ENCODE assay signal across 8 cellular contexts in the genomic region with DNA sequence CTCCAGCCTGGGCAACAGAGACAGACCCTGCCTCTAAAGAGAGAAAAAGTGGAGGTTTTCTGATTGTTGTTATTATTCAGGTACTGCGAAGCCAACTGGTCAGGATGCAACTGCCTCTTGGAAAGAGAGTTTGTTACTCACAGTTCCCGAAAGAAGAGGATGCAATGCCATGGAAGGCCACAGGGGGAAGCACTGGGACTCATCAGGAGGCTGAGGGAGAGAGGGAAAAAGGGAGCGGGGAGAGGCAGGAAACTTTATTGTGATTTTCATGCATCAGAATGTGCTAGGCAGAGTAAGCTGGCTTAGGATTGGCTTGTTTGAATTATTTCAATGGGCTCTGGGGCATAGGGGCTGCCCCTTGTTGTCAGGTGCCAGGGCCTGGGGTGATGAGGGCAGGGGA. TPM values are rescaled to one million over a fixed set of nuclear protein-coding genes. Genes with fewer than 3 reads are reported as not detected.
A peak's percentile ranks its signal among the peaks of the same experiment; 100 is the strongest.
DNase-seq lines count a peak whose midpoint lies in the region; ATAC-seq and TF ChIP-seq lines count a peak whose summit lies in the region.

No MANE protein-coding gene starts in this region.

- no peaks in the 10 kb centered on the region for H3K9me3 Mint-ChIP-seq in activated T-helper 17 cell treated with anti-CD3 and anti-CD28 coated beads, Interleukin-2, amount 50 U/mL, for 72 hours
- no peaks in the 10 kb centered on the region for H3K9me3 Mint-ChIP-seq in activated T-helper 1 cell treated with anti-CD3 and anti-CD28 coated beads, Interleukin-12 subunit alpha, Interleukin-12 subunit beta, Interleukin-2, Interleukin-4 antibody, amounts not matched to agents 30 ng/mL and 10 ng/mL and 1 ng/mL, durations not matched to agents 14 hours and 24 hours and 36 hours

- intact Hi-C loops in activated T-helper 1 cell treated with anti-CD3 and anti-CD28 coated beads, Interleukin-12 subunit alpha, Interleukin-12 subunit beta, Interleukin-2, Interleukin-4 antibody, amounts not matched to agents 30 ng/mL and 10 ng/mL and 1 ng/mL, durations not matched to agents 14 hours and 24 hours and 36 hours (cut with micrococcal nuclease) = no loop called here

- H3K27me3 Mint-ChIP-seq in activated T-helper 17 cell treated with anti-CD3 and anti-CD28 coated beads, Interleukin-2, amount 50 U/mL, for 72 hours = no peaks in the 10 kb centered on the region
- H3K27me3 Mint-ChIP-seq in activated T-helper 1 cell treated with anti-CD3 and anti-CD28 coated beads, Interleukin-12 subunit alpha, Interleukin-12 subunit beta, Interleukin-2, Interleukin-4 antibody, amounts not matched to agents 30 ng/mL and 10 ng/mL and 1 ng/mL, durations not matched to agents 14 hours and 24 hours and 36 hours (ENCODE audit: insufficient read depth) = no peaks in the 10 kb centered on the region

- DNase-seq in BJ (ENCODE audit: low read depth) = no peak
- DNase-seq in GM20000 (ENCODE audit: low spot score) = no peak
- DNase-seq in WERI-Rb-1 = peak; percentile 49
- DNase-seq in left lobe of liver (ENCODE audit: low spot score) = no peak
- DNase-seq in activated gamma-delta T cell treated with Interleukin-2 at 50 U/mL for 16 hours = no peak
- no peak for DNase-seq in activated T-helper 1 cell treated with anti-CD3 and anti-CD28 coated beads, Interleukin-12 subunit alpha, Interleukin-12 subunit beta, Interleukin-2, Interleukin-4 antibody, amounts not matched to agents 30 ng/mL and 10 ng/mL and 1 ng/mL, durations not matched to agents 14 hours and 24 hours and 36 hours (ENCODE audit: low spot score)

- peaks cover 19% of the 10 kb centered on the region for H3K36me3 ChIP-seq in BJ (ENCODE audit: control insufficient read depth, insufficient read depth, low read length)
- H3K36me3 ChIP-seq in WERI-Rb-1 = peaks cover 46% of the 10 kb centered on the region

- CTCF ChIA-PET in BJ (lab: Yijun Ruan, JAX) = interaction anchor here (1.1 kb wide), 2 partner anchors 12 to 16 kb away, joined by 4 to 5 read pairs; no protein-coding TSS in a partner anchor

- H3K9me3 ChIP-seq in WERI-Rb-1 (ENCODE audit: severe bottlenecking) = peaks cover 2% of the 10 kb centered on the region

- H3K27me3 ChIP-seq in BJ (ENCODE audit: control insufficient read depth, insufficient read depth, low read length) (no peaks in the 10 kb centered on the region), WERI-Rb-1 (ENCODE audit: insufficient read depth, low read depth, severe bottlenecking) (no peaks in the 10 kb centered on the region)

- H3K4me3 Mint-ChIP-seq in activated T-helper 17 cell treated with anti-CD3 and anti-CD28 coated beads, Interleukin-2, amount 50 U/mL, for 72 hours = no peak overlapping the region
- H3K4me3 Mint-ChIP-seq in activated T-helper 1 cell treated with anti-CD3 and anti-CD28 coated beads, Interleukin-12 subunit alpha, Interleukin-12 subunit beta, Interleukin-2, Interleukin-4 antibody, amounts not matched to agents 30 ng/mL and 10 ng/mL and 1 ng/mL, durations not matched to agents 14 hours and 24 hours and 36 hours = no peak overlapping the region

- no peak overlapping the region for H3K27ac ChIP-seq in WERI-Rb-1

- H3K36me3 Mint-ChIP-seq in activated T-helper 17 cell treated with anti-CD3 and anti-CD28 coated beads, Interleukin-2, amount 50 U/mL, for 72 hours (ENCODE audit: low read depth) = peaks cover 90% of the 10 kb centered on the region
- peaks cover 38% of the 10 kb centered on the region for H3K36me3 Mint-ChIP-seq in activated T-helper 1 cell treated with anti-CD3 and anti-CD28 coated beads, Interleukin-12 subunit alpha, Interleukin-12 subunit beta, Interleukin-2, Interleukin-4 antibody, amounts not matched to agents 30 ng/mL and 10 ng/mL and 1 ng/mL, durations not matched to agents 14 hours and 24 hours and 36 hours (ENCODE audit: low read depth)

- POLR2A ChIA-PET in BJ (lab: Charles Lee) = no interaction called here

- peaks cover 20% of the 10 kb centered on the region for H3K4me1 Mint-ChIP-seq in activated T-helper 17 cell treated with anti-CD3 and anti-CD28 coated beads, Interleukin-2, amount 50 U/mL, for 72 hours
- H3K4me1 Mint-ChIP-seq in activated T-helper 1 cell treated with anti-CD3 and anti-CD28 coated beads, Interleukin-12 subunit alpha, Interleukin-12 subunit beta, Interleukin-2, Interleukin-4 antibody, amounts not matched to agents 30 ng/mL and 10 ng/mL and 1 ng/mL, durations not matched to agents 14 hours and 24 hours and 36 hours (ENCODE audit: low read depth) = peaks cover 14% of the 10 kb centered on the region

- ATAC-seq in left lobe of liver = peak; percentile 62
- no peak for ATAC-seq in activated T-helper 17 cell treated with anti-CD3 and anti-CD28 coated beads, Interleukin-2, amount 50 U/mL, for 72 hours (replicated peaks)
- no peak for ATAC-seq in GM18907 (IDR thresholded peaks at IDR 0.05; ENCODE audit: unreplicated experiment)

- TF ChIP-seq CTCF in BJ (IDR thresholded peaks at IDR 0.05; ENCODE audit: insufficient read depth, low read depth, low read length) = peak; percentile 72
- TF ChIP-seq CTCF in GM20000 (IDR thresholded peaks at IDR 0.05; ENCODE audit: extremely low read depth, missing control alignments) = peak; percentile 56
- peak; percentile 64 for TF ChIP-seq CTCF in WERI-Rb-1 (IDR thresholded peaks at IDR 0.05; ENCODE audit: low read depth, low read length)

- no peak overlapping the region for H3K27ac Mint-ChIP-seq in activated T-helper 17 cell treated with anti-CD3 and anti-CD28 coated beads, Interleukin-2, amount 50 U/mL, for 72 hours
- H3K27ac Mint-ChIP-seq in activated T-helper 1 cell treated with anti-CD3 and anti-CD28 coated beads, Interleukin-12 subunit alpha, Interleukin-12 subunit beta, Interleukin-2, Interleukin-4 antibody, amounts not matched to agents 30 ng/mL and 10 ng/mL and 1 ng/mL, durations not matched to agents 14 hours and 24 hours and 36 hours = no peak overlapping the region

- H3K4me3 ChIP-seq in BJ (ENCODE audit: low read depth, low read length) = no peak overlapping the region
- H3K4me3 ChIP-seq in WERI-Rb-1 (ENCODE audit: low read depth, low read length) = no peak overlapping the region

RNA-seq across cellular contexts. Expression of gene MYO9B, which starts 27.6 kb away (rescaled TPM):
- polyA plus RNA-seq in BJ (2011; rRNA removed) = 26.5 and 40.8 TPM in 2 replicates
- 106 and 110 TPM in 2 replicates for polyA minus RNA-seq in BJ (2011; rRNA and poly(A)+ RNA removed)
- total RNA-seq in left lobe of liver = 28.9 TPM
- 100 to 1,000 TPM; 149 to 152 TPM for total RNA-seq in activated T-helper 17 cell treated with anti-CD3 and anti-CD28 coated beads, Interleukin-2, amount 50 U/mL, for 72 hours
- 134 and 137 TPM in 2 replicates for total RNA-seq in activated T-helper 1 cell treated with anti-CD3 and anti-CD28 coated beads, Interleukin-12 subunit alpha, Interleukin-12 subunit beta, Interleukin-2, Interleukin-4 antibody, amounts not matched to agents 30 ng/mL and 10 ng/mL and 1 ng/mL, durations not matched to agents 14 hours and 24 hours and 36 hours

RNA-seq across cellular contexts. Expression of gene HAUS8, which starts 27.9 kb away (rescaled TPM):
- polyA plus RNA-seq in BJ (2011; rRNA removed) = 11.0 and 14.0 TPM in 2 replicates
- 4.9 and 5.0 TPM in 2 replicates for polyA minus RNA-seq in BJ (2011; rRNA and poly(A)+ RNA removed)
- 5.1 TPM for total RNA-seq in left lobe of liver
- total RNA-seq in activated T-helper 17 cell treated with anti-CD3 and anti-CD28 coated beads, Interleukin-2, amount 50 U/mL, for 72 hours = 10 to 100 TPM; 26.0 to 35.2 TPM
- total RNA-seq in activated T-helper 1 cell treated with anti-CD3 and anti-CD28 coated beads, Interleukin-12 subunit alpha, Interleukin-12 subunit beta, Interleukin-2, Interleukin-4 antibody, amounts not matched to agents 30 ng/mL and 10 ng/mL and 1 ng/mL, durations not matched to agents 14 hours and 24 hours and 36 hours = 32.8 and 34.9 TPM in 2 replicates
